ENCODE assay signal across 14 cellular contexts in genomic region chr7:33578166-33578565, GRCh38.
"Had no signal": no experiment of that assay in that cellular context is flagged by ENCODE, and none has a peak within 500 bp of the region (broad histone marks: within the 10 kb centered on the region; RNA-seq: fewer than 3 reads in every experiment).

No MANE protein-coding gene starts in this region.

- H3K27ac ChIP-seq: adrenal gland, gastroesophageal sphincter had no signal

- H3K36me3 ChIP-seq: adrenal gland, gastroesophageal sphincter had no signal

- H3K27me3 ChIP-seq: adrenal gland, gastroesophageal sphincter had no signal

- H3K4me1 ChIP-seq: adrenal gland had no signal

- H3K4me3 ChIP-seq: adrenal gland, gastroesophageal sphincter had no signal

- ATAC-seq: gastroesophageal sphincter; naive thymus-derived CD4-positive, alpha-beta T cell; right cardiac atrium; stimulated activated memory B cell treated with anti-CD40 and anti-IgM and Interleukin-4, amounts not matched to agents 10 μg/mL and 1 μg/mL and 100 μg/mL, for 72 hours had no signal

- H3K9me3 ChIP-seq: adrenal gland, gastroesophageal sphincter had no signal

- DNase-seq: activated CD4-positive, alpha-beta T cell treated with anti-CD3 and anti-CD28 coated beads, Interleukin-2, amount 50 U/mL, for 1 hour; activated naive CD4-positive, alpha-beta T cell treated with anti-CD3 and anti-CD28 coated beads, Interleukin-2, amount 50 U/mL, for 16 hours; adrenal gland; endodermal cell; islet precursor cell; midbrain; naive thymus-derived CD4-positive, alpha-beta T cell; nucleus accumbens; right cardiac atrium; substantia nigra; SW 1271; trophoblast cell had no signal
